Comparison of ENCODE assay signal across 1 cellular context in the genomic region with DNA sequence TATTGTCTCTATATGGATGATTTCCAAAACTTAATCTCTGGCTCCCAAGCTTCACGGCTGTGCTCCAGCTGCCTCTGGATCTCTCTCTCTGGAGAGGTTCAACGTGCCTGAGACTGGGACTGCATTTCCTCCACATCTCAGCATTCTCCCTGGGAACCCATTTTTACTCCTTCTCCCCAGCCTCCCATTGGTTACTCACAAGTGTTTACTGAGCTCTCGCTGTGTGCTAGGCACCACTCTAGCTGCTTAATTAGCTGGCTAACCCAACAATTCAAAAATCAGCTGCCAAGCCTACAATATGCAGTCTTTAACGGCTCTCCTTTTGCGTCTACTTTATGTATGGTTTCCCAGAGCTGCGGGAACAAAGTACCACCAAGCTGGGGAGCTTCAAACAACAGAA.
TF ChIP-seq lines count a peak whose summit lies in the region.

No MANE protein-coding gene starts in this region.

TF ChIP-seq in IMR-90, 13 proteins besides CTCF, POLR2A, EP300 and RAD21 (continued from another document):
- TF ChIP-seq SMC3 (IDR thresholded peaks at IDR 0.05; ENCODE audit: low read depth, low read length) (no peak), CHD1 (IDR thresholded peaks at IDR 0.05; ENCODE audit: low read depth, low read length) (no peak)
TF ChIP-seq in IMR-90: peak in this region for 0.
